1 cellular context compared by ENCODE assay signal in genomic region chr10:131933695-131934086, GRCh38.
TF ChIP-seq lines count a peak whose summit lies in the region.

No MANE protein-coding gene starts in this region.

TF ChIP-seq in GM12878, 131 proteins besides CTCF, POLR2A, EP300 and RAD21:
- TF ChIP-seq NR2F1 (conservative IDR thresholded peaks at IDR 0.05) (no peak), YBX1 (IDR thresholded peaks at IDR 0.05) (no peak), ATF2 (IDR thresholded peaks at IDR 0.05; ENCODE audit: low read length) (no peak), ATF7 (IDR thresholded peaks at IDR 0.05; ENCODE audit: low read depth) (peak; percentile 56; the same call in 1 of the 2 replicates)
